Comparison of ENCODE assay signal across 17 cellular contexts in genomic region chr10:31186225-31187010, GRCh38.
A peak's percentile ranks its signal among the peaks of the same experiment; 100 is the strongest.
DNase-seq lines count a peak whose midpoint lies in the region; ATAC-seq, FAIRE-seq and TF ChIP-seq lines count a peak whose summit lies in the region.
"Had no signal": no experiment of that assay in that cellular context is flagged by ENCODE, and none has a peak within 500 bp of the region (broad histone marks: within the 10 kb centered on the region; RNA-seq: fewer than 3 reads in every experiment).

No MANE protein-coding gene starts in this region.

- 23% methylated on average over 7 of the region's 7 CpGs for WGBS in A549 (ENCODE audit: missing lambda C conversion rate)

- TF ChIP-seq RAD21 in A549 (conservative IDR thresholded peaks at IDR 0.05 in 1 of 2, IDR thresholded peaks at IDR 0.05 in 1 of 2), result no peak

- no peaks in the 10 kb centered on the region for H3K4me1 ChIP-seq in A549
- H3K4me1 ChIP-seq: uterus had no signal

- H3K4me2 ChIP-seq in A549, result no peak overlapping the region

- POLR2A ChIA-PET in A549 (lab: Yijun Ruan, JAX), result no interaction called here

- H3K36me3 ChIP-seq in bronchial epithelial cell (ENCODE audit: control insufficient read depth, insufficient read depth, low read length), result no peaks in the 10 kb centered on the region
- H3K36me3 ChIP-seq: uterus had no signal

- CTCF ChIA-PET in A549 (lab: Yijun Ruan, JAX), result no interaction called here

- no peak for DNase-seq in A549 (ENCODE audit: low read depth in 1 of 2, low spot score in 1 of 2)
- peak; percentile 42 for DNase-seq in HT1080 (ENCODE audit: low read depth)
- no peak for DNase-seq in bronchial epithelial cell (ENCODE audit: low read depth)
- DNase-seq in iPS-NIHi7 (ENCODE audit: extremely low spot score), result peak; percentile 70
- DNase-seq in T-helper 9 cell, result no peak
- DNase-seq: activated CD4-positive, alpha-beta memory T cell treated with anti-CD3 and anti-CD28 coated beads, Interleukin-2, amount 10 ng/mL, durations not matched to agents 7 days and 5 days; activated naive CD4-positive, alpha-beta T cell treated with anti-CD3 and anti-CD28 coated beads for 36 hours; DMS79 treated with DMSO at 0.1 percent for 48 hours; GOT3; NCI-H187 treated with DMSO at 0.1 percent for 48 hours; stimulated activated CD4-positive, alpha-beta T cell treated with anti-CD3 and anti-CD28 coated beads, Interleukin-1b, Interleukin-23, amount 100 ng/mL, for 48 hours; T-helper 2 cell; uterus had no signal

- no peak overlapping the region for H3K4me3 ChIP-seq in A549
- H3K4me3 ChIP-seq in bronchial epithelial cell (ENCODE audit: low read depth, low read length), result no peak overlapping the region
- H3K4me3 ChIP-seq: uterus had no signal

- FAIRE-seq in A549 (lab: Jason Lieb, UNC), result no peak
- no peak for FAIRE-seq in bronchial epithelial cell (lab: Jason Lieb, UNC)

- no peak overlapping the region for H3K27ac ChIP-seq in A549
- H3K27ac ChIP-seq: uterus had no signal

- H3K9me3 ChIP-seq in A549, result no peaks in the 10 kb centered on the region
- H3K9me3 ChIP-seq: uterus had no signal

- TF ChIP-seq EP300 in A549 (IDR thresholded peaks at IDR 0.05), result no peak

- TF ChIP-seq POLR2A in A549 (IDR thresholded peaks at IDR 0.05; ENCODE audit: low read length), result no peak

- H3K27me3 ChIP-seq in bronchial epithelial cell (ENCODE audit: control insufficient read depth, insufficient read depth, low read length), result no peaks in the 10 kb centered on the region
- H3K27me3 ChIP-seq: uterus had no signal

- no peak for ATAC-seq in A549
- no peak for ATAC-seq in HG03097 (IDR thresholded peaks at IDR 0.05; ENCODE audit: low FRiP score, unreplicated experiment)
- ATAC-seq in HG02571 (IDR thresholded peaks at IDR 0.05; ENCODE audit: unreplicated experiment), result no peak
- no peak for ATAC-seq in HG03135 (IDR thresholded peaks at IDR 0.05; ENCODE audit: unreplicated experiment)
- ATAC-seq: left lobe of liver had no signal

- TF ChIP-seq CTCF in A549 (IDR thresholded peaks at IDR 0.05) (no peak), bronchial epithelial cell (IDR thresholded peaks at IDR 0.05; ENCODE audit: insufficient read depth, low read length, severe bottlenecking) (peak; percentile 1)

TF ChIP-seq in A549, 52 proteins besides CTCF, POLR2A, EP300 and RAD21:
- TF ChIP-seq MAFK (IDR thresholded peaks at IDR 0.05; ENCODE audit: partially characterized antibody) (peak; percentile 86), ESRRA (IDR thresholded peaks at IDR 0.05; ENCODE audit: borderline replicate concordance, low read length) (no peak), HMGXB4 (CRISPR knock-in tag; IDR thresholded peaks at IDR 0.05; ENCODE audit: borderline replicate concordance) (no peak), EHMT2 (IDR thresholded peaks at IDR 0.05; ENCODE audit: low read depth) (no peak), CHD4 (IDR thresholded peaks at IDR 0.05; ENCODE audit: borderline replicate concordance) (no peak), ZSCAN20 (CRISPR knock-in tag; IDR thresholded peaks at IDR 0.05) (no peak)
TF ChIP-seq in A549: peak in this region for 1.

Comparison
In these comparisons a context has a peak if more than half of its experiments do, and no peak if none do; other contexts are left out.
1. DNase-seq: peak in HT1080 (single experiment) and iPS-NIHi7 (single experiment); none in A549 (0 of 2), bronchial epithelial cell (single experiment) and T-helper 9 cell (single experiment).